ENCODE assay signal across 9 cellular contexts in genomic region chr3:51966016-51966415, GRCh38. TPM values are rescaled to one million over a fixed set of nuclear protein-coding genes. Genes with fewer than 3 reads are reported as not detected.
A peak's percentile ranks its signal among the peaks of the same experiment; 100 is the strongest.
DNase-seq lines count a peak whose midpoint lies in the region; ATAC-seq and TF ChIP-seq lines count a peak whose summit lies in the region.
"Had no signal": no experiment of that assay in that cellular context is flagged by ENCODE, and none has a peak within 500 bp of the region (broad histone marks: within the 10 kb centered on the region; RNA-seq: fewer than 3 reads in every experiment).

No MANE protein-coding gene starts in this region.

- H3K36me3 Mint-ChIP-seq in activated CD4-positive, alpha-beta memory T cell treated with anti-CD3 and anti-CD28 coated beads for 36 hours, result peaks cover 1% of the 10 kb centered on the region

- H3K27ac Mint-ChIP-seq in activated CD4-positive, alpha-beta memory T cell treated with anti-CD3 and anti-CD28 coated beads for 36 hours, result no peak overlapping the region

- no peaks in the 10 kb centered on the region for H3K27me3 Mint-ChIP-seq in activated CD4-positive, alpha-beta memory T cell treated with anti-CD3 and anti-CD28 coated beads for 36 hours

- H3K27me3 ChIP-seq in right cardiac atrium (ENCODE audit: control insufficient read depth, insufficient read depth) (no peaks in the 10 kb centered on the region), sigmoid colon (no peaks in the 10 kb centered on the region)

- WGBS in right cardiac atrium, result 60% methylated on average over 2 of the region's 2 CpGs
- WGBS in sigmoid colon, 2 donors, result 80 to 92% methylated on average over 2 of the region's 2 CpGs

- H3K4me1 ChIP-seq in right cardiac atrium (ENCODE audit: control insufficient read depth, insufficient read depth, low read length), result peaks cover 33% of the 10 kb centered on the region
- H3K4me1 ChIP-seq in sigmoid colon, result peaks cover 0 to 56% (median 42%) of the 10 kb centered on the region in 4 donors

- no peak for TF ChIP-seq CTCF in sigmoid colon (IDR thresholded peaks at IDR 0.05)

- H3K4me1 Mint-ChIP-seq in activated CD4-positive, alpha-beta memory T cell treated with anti-CD3 and anti-CD28 coated beads for 36 hours (ENCODE audit: low read depth), result peaks cover 15% of the 10 kb centered on the region

- POLR2A ChIA-PET in activated CD4-positive, alpha-beta memory T cell treated with anti-CD3 and anti-CD28 coated beads for 36 hours (lab: Charles Lee), result interaction anchor here (0.6 to 2.2 kb wide), 3 partner anchors 8 to 26 kb away, joined by 3 to 8 read pairs (median 6); partner anchors contain the start of genes ABHD14B and ACY1

- DNase-seq in G401 (ENCODE audit: low spot score) (peak; percentile 12), right cardiac atrium (peak in 2 of 3 donors; percentile 57 to 58), sigmoid colon (no peak), HuH-7 (ENCODE audit: low spot score) (no peak), GM19240 (ENCODE audit: insufficient read length, low spot score) (no peak)
- no peak for DNase-seq in activated CD4-positive, alpha-beta memory T cell treated with anti-CD3 and anti-CD28 coated beads for 36 hours
- DNase-seq: NCI-H1105 treated with DMSO at 0.1 percent for 48 hours had no signal

- no peak overlapping the region for H3K27ac ChIP-seq in right cardiac atrium (ENCODE audit: low read length)
- peak overlapping the region; percentile 92 to 99 (median 94) for H3K27ac ChIP-seq in sigmoid colon

- H3K4me3 ChIP-seq in right cardiac atrium (ENCODE audit: low read length) (peak overlapping the region; percentile 78), sigmoid colon (peak overlapping the region in 3 of 4 donors; percentile 74 to 95 (median 87))

- H3K9me3 ChIP-seq in right cardiac atrium (ENCODE audit: control insufficient read depth, low read length), result no peaks in the 10 kb centered on the region
- H3K9me3 ChIP-seq in sigmoid colon, result no peaks in the 10 kb centered on the region

- in situ Hi-C loops in G401 (cut with HindIII; ENCODE audit: low sequenced_read_pairs), result no loop called here

- intact Hi-C loops in activated CD4-positive, alpha-beta memory T cell treated with anti-CD3 and anti-CD28 coated beads for 36 hours (cut with micrococcal nuclease), result no loop called here
- intact Hi-C loops in right cardiac atrium (cut with DNase I), result no loop called here
- intact Hi-C loops in sigmoid colon (cut with DNase I), result loop anchor here (10.0 kb wide), 1 partner anchor 571 kb away; the partner anchor contains the start of gene RBM15B

- peaks cover 0 to 2% (median 0%) of the 10 kb centered on the region in 4 donors for H3K36me3 ChIP-seq in sigmoid colon

- CTCF ChIA-PET in activated CD4-positive, alpha-beta memory T cell treated with anti-CD3 and anti-CD28 coated beads for 36 hours (lab: Charles Lee), result interaction anchor here (2.8 to 3.9 kb wide), 2 partner anchors 9 to 24 kb away, joined by 18 to 21 read pairs; partner anchors contain the start of genes ABHD14A, ABHD14B, PARP3 and RRP9

- TF ChIP-seq POLR2A in sigmoid colon (IDR thresholded peaks at IDR 0.05), result no peak

- no peaks in the 10 kb centered on the region for H3K9me3 Mint-ChIP-seq in activated CD4-positive, alpha-beta memory T cell treated with anti-CD3 and anti-CD28 coated beads for 36 hours

- peak overlapping the region; percentile 77 for H3K4me3 Mint-ChIP-seq in activated CD4-positive, alpha-beta memory T cell treated with anti-CD3 and anti-CD28 coated beads for 36 hours

- ATAC-seq in right cardiac atrium, result no peak
- no peak for ATAC-seq in GM18519 (IDR thresholded peaks at IDR 0.05; ENCODE audit: low FRiP score, unreplicated experiment)

- TF ChIP-seq EP300 in sigmoid colon (IDR thresholded peaks at IDR 0.05), result no peak

RNA-seq across cellular contexts. Expression of gene PCBP4, which starts 1.2 kb away (rescaled TPM):
- total RNA-seq in G401 (2014; rRNA removed; shearing (Covaris generic)), result 57.1 and 80.7 TPM in 2 replicates
- 10 to 100 TPM; 17.3 to 19.3 TPM for total RNA-seq in activated CD4-positive, alpha-beta memory T cell treated with anti-CD3 and anti-CD28 coated beads for 36 hours
- 10 to 100 TPM; 62.2 to 81.7 (median 67.9) TPM for total RNA-seq in right cardiac atrium
- polyA plus RNA-seq in right cardiac atrium, result 88.1 TPM
- 100 to 1,000 TPM; 256 to 292 (median 268) TPM for total RNA-seq in sigmoid colon
- 10 to 100 TPM; 15.6 to 19.8 (median 17.3) TPM for polyA plus RNA-seq in sigmoid colon

RNA-seq across cellular contexts. Expression of gene ABHD14B, which starts 7.8 kb away (rescaled TPM):
- 6.5 and 9.9 TPM in 2 replicates for total RNA-seq in G401 (2014; rRNA removed; shearing (Covaris generic))
- total RNA-seq in activated CD4-positive, alpha-beta memory T cell treated with anti-CD3 and anti-CD28 coated beads for 36 hours, result 10 to 100 TPM; 71.0 to 71.4 TPM
- total RNA-seq in right cardiac atrium, result 10 to 100 TPM; 14.8 to 23.3 (median 18.5) TPM
- 22.7 TPM for polyA plus RNA-seq in right cardiac atrium
- 10 to 100 TPM; 48.5 to 72.4 (median 51.7) TPM for total RNA-seq in sigmoid colon
- polyA plus RNA-seq in sigmoid colon, result 100 to 1,000 TPM in 2 of 3 donors, 10 to 100 TPM in 1; 62.4 to 117 (median 105) TPM

RNA-seq across cellular contexts. Expression of gene ABHD14A, which starts 8.8 kb away (rescaled TPM):
- 14.8 and 26.8 TPM in 2 replicates for total RNA-seq in G401 (2014; rRNA removed; shearing (Covaris generic))
- 1 to 10 TPM; 7.9 to 8.6 TPM for total RNA-seq in activated CD4-positive, alpha-beta memory T cell treated with anti-CD3 and anti-CD28 coated beads for 36 hours
- total RNA-seq in right cardiac atrium (10 to 100 TPM; 19.9 to 25.9 (median 23.2) TPM), sigmoid colon (10 to 100 TPM; 16.3 to 35.3 (median 22.1) TPM)
- polyA plus RNA-seq in right cardiac atrium (43.3 TPM), sigmoid colon (10 to 100 TPM in 1 of 3 donors, 1 to 10 TPM in 2; 3.2 to 14.9 (median 7.2) TPM)

RNA-seq across cellular contexts. Expression of gene GPR62, which starts 10.8 kb away (rescaled TPM):
- total RNA-seq in G401 (2014; rRNA removed; shearing (Covaris generic)), result not detected in 2 replicates
- total RNA-seq in activated CD4-positive, alpha-beta memory T cell treated with anti-CD3 and anti-CD28 coated beads for 36 hours, result not detected
- 1 to 10 TPM in 1 of 4 donors, under 1 TPM in 3; 0.19 to 1.5 (median 0.54) TPM for total RNA-seq in right cardiac atrium
- polyA plus RNA-seq in right cardiac atrium, result 0.34 TPM
- 1 to 10 TPM in 1 of 4 donors, under 1 TPM in 1, not detected in 2; 0.71 to 1.1 TPM for total RNA-seq in sigmoid colon
- polyA plus RNA-seq in sigmoid colon, result under 1 TPM in 1 of 3 donors, not detected in 2; 0.03 TPM
- total RNA-seq: SK-MEL-5 had no signal

RNA-seq across cellular contexts. Expression of gene ACY1, which starts 17.3 kb away (rescaled TPM):
- total RNA-seq in G401 (2014; rRNA removed; shearing (Covaris generic)), result 103 and 242 TPM in 2 replicates
- total RNA-seq in activated CD4-positive, alpha-beta memory T cell treated with anti-CD3 and anti-CD28 coated beads for 36 hours, result 10 to 100 TPM; 53.1 to 59.2 TPM
- total RNA-seq in right cardiac atrium, result 10 to 100 TPM; 18.4 to 27.2 (median 20.6) TPM
- 19.6 TPM for polyA plus RNA-seq in right cardiac atrium
- 10 to 100 TPM in 3 of 4 donors, 1 to 10 TPM in 1; 1.4 to 25.3 (median 16.6) TPM for total RNA-seq in sigmoid colon
- polyA plus RNA-seq in sigmoid colon, result 100 to 1,000 TPM; 122 to 279 (median 146) TPM

Comparison
In these comparisons a context has a peak if more than half of its experiments do, and no peak if none do; other contexts are left out.
1. DNase-seq: peak in G401 (single experiment) and right cardiac atrium (2 of 3); none in activated CD4-positive, alpha-beta memory T cell treated with anti-CD3 and anti-CD28 coated beads for 36 hours (single experiment), sigmoid colon (single experiment), HuH-7 (single experiment) and GM19240 (single experiment).